In the genomic region with DNA sequence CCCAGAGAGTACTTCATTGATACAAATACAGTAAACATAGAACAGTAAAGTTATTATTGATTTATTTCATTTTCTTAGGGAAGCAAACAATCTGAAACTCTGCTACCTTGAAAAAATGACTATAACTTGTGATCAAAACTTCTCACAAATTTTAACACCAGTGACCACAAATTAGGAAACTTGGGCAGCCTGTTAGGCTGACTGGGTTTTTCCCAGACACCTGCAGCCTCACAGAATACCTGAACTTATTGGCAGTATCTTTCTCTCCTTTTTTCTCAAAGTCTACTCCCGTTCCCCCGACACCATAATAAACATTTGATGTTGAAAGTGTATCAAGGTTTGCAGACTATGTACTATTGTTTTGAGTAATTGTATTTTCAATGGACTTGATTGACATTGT, we compare ENCODE assay signal across 28 cellular contexts.
"Had no signal": no experiment of that assay in that cellular context is flagged by ENCODE, and none has a peak within 500 bp of the region (broad histone marks: within the 10 kb centered on the region; RNA-seq: fewer than 3 reads in every experiment).

No MANE protein-coding gene starts in this region.

- H3K4me1 ChIP-seq: colonic mucosa, esophagus muscularis mucosa, esophagus squamous epithelium, foreskin keratinocyte, gastrocnemius medialis, gastroesophageal sphincter had no signal

- H3K79me2 ChIP-seq: hepatocyte had no signal

- FAIRE-seq: colon, endometrium, endothelial cell of umbilical vein, frontal cortex had no signal

- H3K27me3 ChIP-seq: colonic mucosa, dorsolateral prefrontal cortex, esophagus muscularis mucosa, esophagus squamous epithelium, foreskin keratinocyte, gastrocnemius medialis, gastroesophageal sphincter, heart left ventricle, heart right ventricle, hepatocyte had no signal

- H3K4me2 ChIP-seq: hepatocyte had no signal

- H3K4me3 ChIP-seq: colonic mucosa, coronary artery, dorsolateral prefrontal cortex, esophagus muscularis mucosa, esophagus squamous epithelium, gastrocnemius medialis, gastroesophageal sphincter, heart left ventricle, heart right ventricle, hepatocyte had no signal

- DNase-seq: colonic mucosa; cortex of kidney; dermis blood vessel endothelial cell; dorsolateral prefrontal cortex; effector CD4-positive, alpha-beta T cell; effector CD8-positive, alpha-beta T cell; effector memory CD4-positive, alpha-beta T cell; effector memory CD8-positive, alpha-beta T cell; endodermal cell; erythroblast; esophagus squamous epithelium; foreskin fibroblast; foreskin keratinocyte; foreskin melanocyte; gastrocnemius medialis; glutamatergic neuron; head of caudate nucleus; heart left ventricle; heart right ventricle had no signal

- H3K9me3 ChIP-seq: colonic mucosa, esophagus muscularis mucosa, esophagus squamous epithelium, gastrocnemius medialis, gastroesophageal sphincter, heart left ventricle, heart right ventricle had no signal

- H3K27ac ChIP-seq: colonic mucosa, coronary artery, dorsolateral prefrontal cortex, epithelial cell of prostate, esophagus muscularis mucosa, esophagus squamous epithelium, foreskin keratinocyte, gastrocnemius medialis, gastroesophageal sphincter, heart left ventricle, heart right ventricle, hepatocyte had no signal

- ATAC-seq: effector memory CD8-positive, alpha-beta T cell; foreskin keratinocyte; gastrocnemius medialis; gastroesophageal sphincter; heart left ventricle; heart right ventricle had no signal

- H2AFZ ChIP-seq: hepatocyte had no signal

- H3K36me3 ChIP-seq: colonic mucosa, esophagus muscularis mucosa, esophagus squamous epithelium, gastrocnemius medialis, gastroesophageal sphincter, heart left ventricle, heart right ventricle had no signal
